In the genomic region with DNA sequence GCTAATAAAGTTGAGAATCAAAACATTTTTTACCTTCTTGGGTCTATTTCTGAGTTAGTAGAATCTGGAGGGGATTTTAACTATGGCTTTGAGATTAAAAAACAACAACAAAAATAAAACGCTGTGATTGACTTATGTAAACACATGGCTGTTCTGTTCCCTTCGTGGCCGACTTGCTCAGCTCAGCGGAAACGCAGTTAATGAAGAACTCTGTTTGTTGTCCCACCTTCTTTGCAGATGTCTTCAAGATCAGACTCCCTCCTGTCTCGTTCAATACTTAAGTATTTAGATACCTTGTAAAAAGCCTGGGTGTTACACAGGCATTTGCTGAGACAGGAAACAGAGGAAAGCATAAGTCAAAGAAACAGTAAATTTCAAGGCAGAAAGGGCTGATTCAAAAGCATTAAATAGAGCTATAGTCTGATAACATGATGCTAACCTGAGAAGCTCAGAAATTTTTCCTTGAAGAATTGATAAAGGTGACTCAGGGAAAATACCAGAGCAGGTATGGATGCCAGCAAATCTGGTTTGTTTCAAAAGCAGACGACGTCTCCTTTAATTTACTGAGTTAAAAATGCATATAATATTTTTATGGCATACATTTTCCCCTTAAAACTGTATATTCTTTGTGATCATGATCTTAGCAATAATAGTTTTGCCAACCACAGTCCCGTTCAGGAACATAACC, we compare ENCODE assay signal across 8 cellular contexts. TPM values are rescaled to one million over a fixed set of nuclear protein-coding genes. Genes with fewer than 3 reads are reported as not detected.
DNase-seq lines count a peak whose midpoint lies in the region; ATAC-seq, FAIRE-seq and TF ChIP-seq lines count a peak whose summit lies in the region.

No MANE protein-coding gene starts in this region.

- H3K36me3 ChIP-seq in OCI-LY7 (ENCODE audit: insufficient read depth, low read length), result no peaks in the 10 kb centered on the region; the same call in 1 of the 2 replicates
- H3K36me3 ChIP-seq in fibroblast of lung (ENCODE audit: control insufficient read depth, insufficient read depth, low read length), result no peaks in the 10 kb centered on the region
- no peaks in the 10 kb centered on the region for H3K36me3 ChIP-seq in suprapubic skin
- no peaks in the 10 kb centered on the region for H3K36me3 ChIP-seq in SK-N-SH (replicated peaks in 1 of 2; ENCODE audit: control insufficient read depth in 1 of 2, insufficient read depth in 2 of 2, low read length in 1 of 2)

- no peak for ATAC-seq in GM21390 (IDR thresholded peaks at IDR 0.05; ENCODE audit: unreplicated experiment)

- H3K9me3 Mint-ChIP-seq in activated naive CD4-positive, alpha-beta T cell treated with anti-CD3 and anti-CD28 coated beads for 36 hours, result no peaks in the 10 kb centered on the region
- H3K9me3 Mint-ChIP-seq in activated naive CD4-positive, alpha-beta T cell treated with anti-CD3 and anti-CD28 coated beads, Interleukin-2, amount 10 ng/mL, durations not matched to agents 7 days and 5 days, result no peaks in the 10 kb centered on the region

- H4K20me1 ChIP-seq in OCI-LY7 (ENCODE audit: insufficient read depth, low read length), result no peaks in the 10 kb centered on the region
- H4K20me1 ChIP-seq in fibroblast of lung (ENCODE audit: control insufficient read depth, extremely low read depth, insufficient read depth, low read length), result no peaks in the 10 kb centered on the region
- H4K20me1 ChIP-seq in SK-N-SH (ENCODE audit: insufficient read depth), result no peaks in the 10 kb centered on the region

- peak overlapping the region; percentile 29 for H3K4me3 Mint-ChIP-seq in activated naive CD4-positive, alpha-beta T cell treated with anti-CD3 and anti-CD28 coated beads for 36 hours
- no peak overlapping the region for H3K4me3 Mint-ChIP-seq in activated naive CD4-positive, alpha-beta T cell treated with anti-CD3 and anti-CD28 coated beads, Interleukin-2, amount 10 ng/mL, durations not matched to agents 7 days and 5 days

- peak overlapping the region; percentile 80 for H3K27ac Mint-ChIP-seq in activated naive CD4-positive, alpha-beta T cell treated with anti-CD3 and anti-CD28 coated beads for 36 hours
- no peak overlapping the region for H3K27ac Mint-ChIP-seq in activated naive CD4-positive, alpha-beta T cell treated with anti-CD3 and anti-CD28 coated beads, Interleukin-2, amount 10 ng/mL, durations not matched to agents 7 days and 5 days

- TF ChIP-seq CTCF in OCI-LY7 (conservative IDR thresholded peaks at IDR 0.05; ENCODE audit: low read length) (no peak), fibroblast of lung (conservative IDR thresholded peaks at IDR 0.05 in 1 of 2, IDR thresholded peaks at IDR 0.05 in 1 of 2; ENCODE audit: low read depth in 1 of 2, low read length in 2 of 2) (no peak), suprapubic skin (IDR thresholded peaks at IDR 0.05) (no peak), SK-N-SH (IDR thresholded peaks at IDR 0.05) (no peak)

- H3K4me1 ChIP-seq in OCI-LY7 (ENCODE audit: insufficient read depth, low read length, poor library complexity, severe bottlenecking) (peaks cover 46% of the 10 kb centered on the region), fibroblast of lung (ENCODE audit: control insufficient read depth, extremely low read depth, insufficient read depth, low read length) (no peaks in the 10 kb centered on the region), suprapubic skin (peaks cover 32% of the 10 kb centered on the region), SK-N-SH (ENCODE audit: control insufficient read depth in 1 of 2, insufficient read depth in 2 of 2, low read depth in 1 of 2, low read length in 1 of 2) (peaks cover 0 to 10% of the 10 kb centered on the region in 2 experiments; a peak in 2 of 4 replicates)

- CTCF ChIA-PET in activated naive CD4-positive, alpha-beta T cell treated with anti-CD3 and anti-CD28 coated beads for 36 hours (lab: Charles Lee), result no interaction called here
- CTCF ChIA-PET in activated naive CD4-positive, alpha-beta T cell treated with anti-CD3 and anti-CD28 coated beads, Interleukin-2, amount 10 ng/mL, durations not matched to agents 7 days and 5 days (lab: Charles Lee), result interaction anchor here (0.6 to 1.2 kb wide), 4 partner anchors 23 to 318 kb away, joined by 3 to 8 read pairs (median 4); partner anchors contain the start of gene POLI
- CTCF ChIA-PET in OCI-LY7 (lab: Charles Lee; ENCODE audit: unreplicated experiment), result interaction anchor here (0.7 kb wide), 1 partner anchor 13 kb away, joined by 3 read pairs; no protein-coding TSS in a partner anchor
- CTCF ChIA-PET in SK-N-SH (lab: Yijun Ruan, JAX), result no interaction called here

- peak overlapping the region; percentile 83 for H3K27ac ChIP-seq in OCI-LY7 (ENCODE audit: low read depth, low read length, poor library complexity, severe bottlenecking)
- H3K27ac ChIP-seq in fibroblast of lung (ENCODE audit: insufficient read depth, low read length), result no peak overlapping the region
- peak overlapping the region; percentile 89 for H3K27ac ChIP-seq in suprapubic skin
- H3K27ac ChIP-seq in SK-N-SH (ENCODE audit: low read depth in 2 of 2, low read length in 1 of 2), result no peak overlapping the region

- TSS peak; percentile 85 for BruUV-seq in OCI-LY7 (replicated peaks; lab: Mats Ljungman, UMichigan)

- peak overlapping the region; percentile 26 for H3K4me3 ChIP-seq in OCI-LY7 (ENCODE audit: low read depth, low read length, poor library complexity, severe bottlenecking)
- no peak overlapping the region for H3K4me3 ChIP-seq in fibroblast of lung (replicated peaks in 1 of 4; ENCODE audit: control extremely low read depth in 1 of 4, insufficient read depth in 1 of 4, low read depth in 3 of 4, low read length in 4 of 4)
- no peak overlapping the region for H3K4me3 ChIP-seq in suprapubic skin
- no peak overlapping the region for H3K4me3 ChIP-seq in SK-N-SH (ENCODE audit: low read depth in 2 of 2, low read length in 1 of 2)

- intact Hi-C loops in activated naive CD4-positive, alpha-beta T cell treated with anti-CD3 and anti-CD28 coated beads for 36 hours (cut with micrococcal nuclease), result loop anchor here (1.0 kb wide), 2 partner anchors 15 to 23 kb away; partner anchors contain the start of gene MBD2
- intact Hi-C loops in OCI-LY7 (cut with micrococcal nuclease; ENCODE audit: unreplicated experiment), result loop anchor here (1.0 kb wide), 1 partner anchor 22 kb away; the partner anchor contains the start of gene POLI

- H3K4me1 Mint-ChIP-seq in activated naive CD4-positive, alpha-beta T cell treated with anti-CD3 and anti-CD28 coated beads for 36 hours (ENCODE audit: low read depth), result peaks cover 28% of the 10 kb centered on the region
- H3K4me1 Mint-ChIP-seq in activated naive CD4-positive, alpha-beta T cell treated with anti-CD3 and anti-CD28 coated beads, Interleukin-2, amount 10 ng/mL, durations not matched to agents 7 days and 5 days, result peaks cover 19% of the 10 kb centered on the region

- no peak for DNase-seq in activated naive CD4-positive, alpha-beta T cell treated with anti-CD3 and anti-CD28 coated beads for 36 hours
- no peak for DNase-seq in activated naive CD4-positive, alpha-beta T cell treated with anti-CD3 and anti-CD28 coated beads, Interleukin-2, amount 10 ng/mL, durations not matched to agents 7 days and 5 days
- DNase-seq in OCI-LY7 (ENCODE audit: low spot score), result peak; percentile 13
- no peak for DNase-seq in fibroblast of lung (ENCODE audit: low read depth in 2 of 2)
- no peak for DNase-seq in suprapubic skin (ENCODE audit: low spot score in 2 of 2)
- DNase-seq in GM12892 (ENCODE audit: insufficient read length), result no peak
- no peak for DNase-seq in SK-N-SH

- H3K9me3 ChIP-seq in OCI-LY7 (ENCODE audit: low read length) (no peaks in the 10 kb centered on the region), fibroblast of lung (ENCODE audit: control insufficient read depth, insufficient read depth, low read depth, low read length) (no peaks in the 10 kb centered on the region), suprapubic skin (no peaks in the 10 kb centered on the region), SK-N-SH (no peaks in the 10 kb centered on the region)

- no peaks in the 10 kb centered on the region for H3K79me2 ChIP-seq in OCI-LY7 (ENCODE audit: insufficient read depth, low read depth, low read length)
- no peaks in the 10 kb centered on the region for H3K79me2 ChIP-seq in fibroblast of lung (ENCODE audit: control insufficient read depth, insufficient read depth, low read length)
- no peaks in the 10 kb centered on the region for H3K79me2 ChIP-seq in SK-N-SH (ENCODE audit: insufficient read depth)

- H2AFZ ChIP-seq in OCI-LY7 (ENCODE audit: low read length) (peak overlapping the region; percentile 93), fibroblast of lung (ENCODE audit: low read length) (peak overlapping the region; percentile 57), SK-N-SH (ENCODE audit: low read depth) (no peak overlapping the region)

- no peaks in the 10 kb centered on the region for H3K36me3 Mint-ChIP-seq in activated naive CD4-positive, alpha-beta T cell treated with anti-CD3 and anti-CD28 coated beads for 36 hours (ENCODE audit: low read depth)
- peaks cover 2% of the 10 kb centered on the region for H3K36me3 Mint-ChIP-seq in activated naive CD4-positive, alpha-beta T cell treated with anti-CD3 and anti-CD28 coated beads, Interleukin-2, amount 10 ng/mL, durations not matched to agents 7 days and 5 days

- H3F3A ChIP-seq in SK-N-SH (replicated peaks; ENCODE audit: insufficient read depth), result no peaks in the 10 kb centered on the region

- H3K9ac ChIP-seq in fibroblast of lung (ENCODE audit: insufficient read depth, low read length) (no peak overlapping the region), SK-N-SH (no peak overlapping the region)

- no peak for FAIRE-seq in GM12892 (lab: Jason Lieb, UNC)

- TF ChIP-seq POLR2A in suprapubic skin (IDR thresholded peaks at IDR 0.05), result no peak
- TF ChIP-seq POLR2A in GM12892 (IDR thresholded peaks at IDR 0.05; ENCODE audit: low read depth, low read length), result no peak

- POLR2A ChIA-PET in OCI-LY7 (lab: Charles Lee), result interaction anchor here (0.5 to 1.9 kb wide), 10 partner anchors 9 to 96 kb away, joined by 3 to 14 read pairs (median 4); partner anchors contain the start of genes MBD2 and POLI
- POLR2A ChIA-PET in SK-N-SH (lab: Yijun Ruan, JAX), result interaction anchor here (0.8 kb wide), 1 partner anchor 22 kb away, joined by 3 read pairs; the partner anchor contains the start of gene POLI

- no peak for TF ChIP-seq RAD21 in SK-N-SH (IDR thresholded peaks at IDR 0.05; ENCODE audit: low read length)

- peak overlapping the region; percentile 68 for H3K4me2 ChIP-seq in OCI-LY7 (ENCODE audit: low read length)
- no peak overlapping the region for H3K4me2 ChIP-seq in fibroblast of lung (ENCODE audit: extremely low read depth, insufficient read depth, low read length)
- H3K4me2 ChIP-seq in SK-N-SH, result no peak overlapping the region

- TF ChIP-seq EP300 in suprapubic skin (IDR thresholded peaks at IDR 0.05) (no peak), SK-N-SH (IDR thresholded peaks at IDR 0.05; ENCODE audit: borderline replicate concordance in 1 of 2, low read depth in 1 of 2, low read length in 1 of 2) (no peak)

- no peaks in the 10 kb centered on the region for H3K27me3 Mint-ChIP-seq in activated naive CD4-positive, alpha-beta T cell treated with anti-CD3 and anti-CD28 coated beads for 36 hours (ENCODE audit: low read depth)
- H3K27me3 Mint-ChIP-seq in activated naive CD4-positive, alpha-beta T cell treated with anti-CD3 and anti-CD28 coated beads, Interleukin-2, amount 10 ng/mL, durations not matched to agents 7 days and 5 days, result no peaks in the 10 kb centered on the region

- 38% methylated on average over 9 of the region's 9 CpGs for WGBS in suprapubic skin
- 82% methylated on average over 9 of the region's 9 CpGs for WGBS in SK-N-SH (ENCODE audit: low lambda C conversion rate)

- no peaks in the 10 kb centered on the region for H3K27me3 ChIP-seq in fibroblast of lung (ENCODE audit: control insufficient read depth, insufficient read depth, low read length)
- no peaks in the 10 kb centered on the region for H3K27me3 ChIP-seq in suprapubic skin
- no peaks in the 10 kb centered on the region for H3K27me3 ChIP-seq in SK-N-SH (ENCODE audit: insufficient read depth)

- no peaks in the 10 kb centered on the region for H3K9me2 ChIP-seq in OCI-LY7 (ENCODE audit: insufficient read depth, low read length)
- no peaks in the 10 kb centered on the region for H3K9me2 ChIP-seq in SK-N-SH

RNA-seq across cellular contexts. Expression of gene POLI, which starts 21.7 kb away (rescaled TPM):
- 10 to 100 TPM; 16.0 to 17.4 TPM for total RNA-seq in activated naive CD4-positive, alpha-beta T cell treated with anti-CD3 and anti-CD28 coated beads for 36 hours
- total RNA-seq in OCI-LY7 (2014; rRNA removed; shearing (Covaris generic)), result 8.9 and 15.1 TPM in 2 replicates
- 19.0 and 24.5 TPM in 2 replicates for total RNA-seq in OCI-LY7 (2022)
- total RNA-seq in fibroblast of lung, result 26.9 and 29.5 TPM in 2 replicates
- polyA plus RNA-seq in fibroblast of lung, result 17.2 and 28.3 TPM in 2 replicates
- polyA plus RNA-seq in fibroblast of lung (2012), result 10.1 and 14.2 TPM in 2 replicates
- 1.6 and 1.8 TPM in 2 replicates for polyA minus RNA-seq in fibroblast of lung (ENCODE audit: low replicate concordance)
- total RNA-seq in suprapubic skin, result 10 to 100 TPM in 3 of 4 donors, 1 to 10 TPM in 1; 6.4 to 40.4 (median 18.6) TPM
- polyA plus RNA-seq in GM12892 (2012; ENCODE audit: missing spikeins), result 15.7 TPM
- 11.9 and 21.7 TPM in 2 replicates for polyA plus RNA-seq in SK-N-SH (2012; rRNA removed)
- polyA plus RNA-seq in SK-N-SH (2012; cell fraction: cytosol; rRNA removed), result 9.3 and 12.8 TPM in 2 replicates
- polyA plus RNA-seq in SK-N-SH (2012; cell fraction: nucleus; rRNA removed), result 33.5 and 74.8 TPM in 2 replicates

RNA-seq across cellular contexts. Expression of gene MBD2, which starts 23.2 kb away (rescaled TPM):
- total RNA-seq in activated naive CD4-positive, alpha-beta T cell treated with anti-CD3 and anti-CD28 coated beads for 36 hours, result 100 to 1,000 TPM; 102 to 103 TPM
- 30.5 and 39.2 TPM in 2 replicates for total RNA-seq in OCI-LY7 (2014; rRNA removed; shearing (Covaris generic))
- total RNA-seq in OCI-LY7 (2022), result 171 and 176 TPM in 2 replicates
- 17.2 and 43.8 TPM in 2 replicates for total RNA-seq in fibroblast of lung
- polyA plus RNA-seq in fibroblast of lung, result 29.7 and 32.5 TPM in 2 replicates
- 34.8 and 35.2 TPM in 2 replicates for polyA plus RNA-seq in fibroblast of lung (2012)
- 1.8 and 16.2 TPM in 2 replicates for polyA minus RNA-seq in fibroblast of lung (ENCODE audit: low replicate concordance)
- 10 to 100 TPM; 40.8 to 55.8 (median 45.0) TPM for total RNA-seq in suprapubic skin
- 103 TPM for polyA plus RNA-seq in GM12892 (2012; ENCODE audit: missing spikeins)
- polyA plus RNA-seq in SK-N-SH (2012; rRNA removed), result 12.5 and 13.3 TPM in 2 replicates
- polyA plus RNA-seq in SK-N-SH (2012; cell fraction: cytosol; rRNA removed), result 16.6 and 18.9 TPM in 2 replicates
- polyA plus RNA-seq in SK-N-SH (2012; cell fraction: nucleus; rRNA removed), result 10.5 and 16.6 TPM in 2 replicates

Comparison
In these comparisons a context has a peak if more than half of its experiments do, and no peak if none do; other contexts are left out.
1. CTCF ChIA-PET loops: an anchor here in activated naive CD4-positive, alpha-beta T cell treated with anti-CD3 and anti-CD28 coated beads, Interleukin-2, amount 10 ng/mL, durations not matched to agents 7 days and 5 days (0.6 to 1.2 kb wide) and OCI-LY7 (0.7 kb wide); none called in activated naive CD4-positive, alpha-beta T cell treated with anti-CD3 and anti-CD28 coated beads for 36 hours and SK-N-SH.
2. H3K27ac ChIP-seq: peak in OCI-LY7 (single experiment) and suprapubic skin (single experiment); none in fibroblast of lung (single experiment) and SK-N-SH (0 of 2).